Comparison of ENCODE assay signal across 8 cellular contexts in genomic region chr5:40755093-40755406, GRCh38. TPM values are rescaled to one million over a fixed set of nuclear protein-coding genes. Genes with fewer than 3 reads are reported as not detected.
DNase-seq lines count a peak whose midpoint lies in the region; ATAC-seq, FAIRE-seq and TF ChIP-seq lines count a peak whose summit lies in the region.

No MANE protein-coding gene starts in this region.

- H3K27ac Mint-ChIP-seq in activated naive CD8-positive, alpha-beta T cell treated with anti-CD3 and anti-CD28 coated beads, Interleukin-2, amount 50 U/mL, for 24 hours: no peak overlapping the region
- no peak overlapping the region for H3K27ac Mint-ChIP-seq in progenitor cell of endocrine pancreas

- H3K4me3 ChIP-seq in NB4 (ENCODE audit: low read depth, low read length) (peak overlapping the region; percentile 87), left ventricle myocardium inferior (peak overlapping the region; percentile 87)

- H3K9me3 Mint-ChIP-seq in activated naive CD8-positive, alpha-beta T cell treated with anti-CD3 and anti-CD28 coated beads, Interleukin-2, amount 50 U/mL, for 24 hours: no peaks in the 10 kb centered on the region
- peaks cover 6% of the 10 kb centered on the region for H3K9me3 Mint-ChIP-seq in progenitor cell of endocrine pancreas (ENCODE audit: low read depth)

- TF ChIP-seq CTCF in GM12872 (IDR thresholded peaks at IDR 0.05; ENCODE audit: insufficient read depth, low read depth, low read length) (peak; percentile 81), NB4 (IDR thresholded peaks at IDR 0.05; ENCODE audit: low read depth, low read length) (peak; percentile 78), left ventricle myocardium inferior (IDR thresholded peaks at IDR 0.05; ENCODE audit: borderline replicate concordance) (peak; percentile 70), progenitor cell of endocrine pancreas (IDR thresholded peaks at IDR 0.05; ENCODE audit: unreplicated experiment) (peak; percentile 56)

- no peak overlapping the region for H3K4me3 Mint-ChIP-seq in activated naive CD8-positive, alpha-beta T cell treated with anti-CD3 and anti-CD28 coated beads, Interleukin-2, amount 50 U/mL, for 24 hours
- H3K4me3 Mint-ChIP-seq in progenitor cell of endocrine pancreas (ENCODE audit: low read depth): no peak overlapping the region

- peaks cover 5% of the 10 kb centered on the region for H3K9me3 ChIP-seq in left ventricle myocardium inferior (replicated peaks)

- ATAC-seq in HG02610 (IDR thresholded peaks at IDR 0.05; ENCODE audit: unreplicated experiment) (peak; percentile 79), SK-N-SH treated with all-trans-retinoic acid at 6 μM for 48 hours (peak; percentile 93)
- peak; percentile 81 for ATAC-seq in activated naive CD8-positive, alpha-beta T cell treated with anti-CD3 and anti-CD28 coated beads, Interleukin-2, amount 50 U/mL, for 24 hours

- H3K27me3 ChIP-seq in left ventricle myocardium inferior (ENCODE audit: low read depth): no peaks in the 10 kb centered on the region

- H3K27ac ChIP-seq in left ventricle myocardium inferior (replicated peaks): peak overlapping the region; percentile 88

- no peak for TF ChIP-seq POLR2A in NB4 (IDR thresholded peaks at IDR 0.05; ENCODE audit: extremely low read depth, insufficient read length)

- H3K36me3 ChIP-seq in left ventricle myocardium inferior: no peaks in the 10 kb centered on the region

- FAIRE-seq in urothelium cell line (lab: Jason Lieb, UNC): no peak

- no peaks in the 10 kb centered on the region for H3K27me3 Mint-ChIP-seq in activated naive CD8-positive, alpha-beta T cell treated with anti-CD3 and anti-CD28 coated beads, Interleukin-2, amount 50 U/mL, for 24 hours
- no peaks in the 10 kb centered on the region for H3K27me3 Mint-ChIP-seq in progenitor cell of endocrine pancreas

- H3K36me3 Mint-ChIP-seq in activated naive CD8-positive, alpha-beta T cell treated with anti-CD3 and anti-CD28 coated beads, Interleukin-2, amount 50 U/mL, for 24 hours (ENCODE audit: low read depth): peaks cover 17% of the 10 kb centered on the region
- peaks cover 20% of the 10 kb centered on the region for H3K36me3 Mint-ChIP-seq in progenitor cell of endocrine pancreas (ENCODE audit: insufficient read depth)

- H3K4me1 Mint-ChIP-seq in activated naive CD8-positive, alpha-beta T cell treated with anti-CD3 and anti-CD28 coated beads, Interleukin-2, amount 50 U/mL, for 24 hours: peaks cover 15% of the 10 kb centered on the region
- peaks cover 2% of the 10 kb centered on the region for H3K4me1 Mint-ChIP-seq in progenitor cell of endocrine pancreas (ENCODE audit: low read depth)

- DNase-seq in NB4 (ENCODE audit: low read depth) (peak; percentile 88), left ventricle myocardium inferior (peak; percentile 64), progenitor cell of endocrine pancreas (ENCODE audit: low spot score, unreplicated experiment) (peak; percentile 21), urothelium cell line (ENCODE audit: low spot score) (peak; percentile 84)
- peak; percentile 58 for DNase-seq in activated naive CD8-positive, alpha-beta T cell treated with anti-CD3 and anti-CD28 coated beads, Interleukin-2, amount 50 U/mL, for 24 hours

- H3K4me1 ChIP-seq in left ventricle myocardium inferior: peaks cover 31% of the 10 kb centered on the region

- intact Hi-C loops in left ventricle myocardium inferior (cut with micrococcal nuclease): loop anchor here (10.0 kb wide), 1 partner anchor 120 kb away; no protein-coding TSS in a partner anchor

TF ChIP-seq in SK-N-SH treated with all-trans-retinoic acid at 6 μM for 48 hours, 23 proteins besides CTCF, POLR2A, EP300 and RAD21:
- TF ChIP-seq RARB (CRISPR knock-in tag; IDR thresholded peaks at IDR 0.05) (no peak), ZNF8 (CRISPR knock-in tag; IDR thresholded peaks at IDR 0.05) (no peak), ZNF70 (CRISPR knock-in tag; IDR thresholded peaks at IDR 0.05) (no peak), PATZ1 (CRISPR knock-in tag; IDR thresholded peaks at IDR 0.05; ENCODE audit: borderline replicate concordance) (no peak), TOX (CRISPR knock-in tag; IDR thresholded peaks at IDR 0.05; ENCODE audit: borderline replicate concordance) (no peak), ESRRG (CRISPR knock-in tag; IDR thresholded peaks at IDR 0.05) (no peak), ARNTL (CRISPR knock-in tag; IDR thresholded peaks at IDR 0.05; ENCODE audit: borderline replicate concordance, low read depth) (no peak)

RNA-seq across cellular contexts. Expression of gene TTC33, which starts 0.7 kb away (rescaled TPM):
- total RNA-seq in left ventricle myocardium inferior (14.3 TPM), progenitor cell of endocrine pancreas (21.5 and 25.4 TPM in 2 replicates)

RNA-seq across cellular contexts. Expression of gene PRKAA1, which starts 43.1 kb away (rescaled TPM):
- total RNA-seq in left ventricle myocardium inferior (38.5 TPM), progenitor cell of endocrine pancreas (75.1 and 79.5 TPM in 2 replicates)

Comparison
In these comparisons a context has a peak if more than half of its experiments do, and no peak if none do; other contexts are left out.
1. Peak in every context shown above with its lines: DNase-seq, ATAC-seq, H3K4me3 ChIP-seq and H3K27ac ChIP-seq.
2. DNase-seq: peak in every context shown above with its lines; median percentile 88 in NB4; 84 in urothelium cell line; 64 in left ventricle myocardium inferior; 58 in activated naive CD8-positive, alpha-beta T cell treated with anti-CD3 and anti-CD28 coated beads, Interleukin-2, amount 50 U/mL, for 24 hours; 21 in progenitor cell of endocrine pancreas.